8 cellular contexts compared by ENCODE assay signal in genomic region chr14:49879683-49880204, GRCh38. TPM values are rescaled to one million over a fixed set of nuclear protein-coding genes. Genes with fewer than 3 reads are reported as not detected.
DNase-seq lines count a peak whose midpoint lies in the region; ATAC-seq and TF ChIP-seq lines count a peak whose summit lies in the region.

No MANE protein-coding gene starts in this region.

- 63 to 78% (median 69%) methylated on average over 8 of the region's 8 CpGs for WGBS in spleen, 5 donors
- 52 to 55% methylated on average over 8 of the region's 8 CpGs for WGBS in lower leg skin, 2 donors

- no peaks in the 10 kb centered on the region for H3K9me2 ChIP-seq in PC-9 (ENCODE audit: insufficient read depth)

- intact Hi-C loops in PC-9 (cut with micrococcal nuclease; ENCODE audit: unreplicated experiment) (no loop called here), Right ventricle myocardium superior (cut with DNase I) (no loop called here), spleen (cut with DNase I; ENCODE audit: low total_unique reads) (loop anchor here (10.0 kb wide), 1 partner anchor 125 kb away; no protein-coding TSS in a partner anchor), lower leg skin (cut with DNase I; ENCODE audit: low total_unique reads) (no loop called here)
- intact Hi-C loops in activated T-helper 2 cell treated with anti-CD3 and anti-CD28 coated beads, Interferon-gamma antibody, Interleukin-2, Interleukin-4, amounts not matched to agents 10 μg/mL and 5 μg/mL and 100 μg/mL, durations not matched to agents 14 hours and 24 hours and 36 hours (cut with micrococcal nuclease), result loop anchor here (1.0 kb wide), 1 partner anchor 11 kb away; no protein-coding TSS in a partner anchor

- H3K4me3 ChIP-seq in PC-9, result no peak overlapping the region
- H3K4me3 ChIP-seq in spleen, result no peak overlapping the region
- H3K4me3 ChIP-seq in lower leg skin (ENCODE audit: low read depth, poor library complexity, severe bottlenecking), result no peak overlapping the region

- TF ChIP-seq POLR2A in spleen (IDR thresholded peaks at IDR 0.05) (no peak), lower leg skin (IDR thresholded peaks at IDR 0.05) (no peak)

- CTCF ChIA-PET in PC-9 (lab: Charles Lee), result interaction anchor here (0.6 to 1.1 kb wide), 4 partner anchors 12 to 335 kb away, joined by 3 to 6 read pairs (median 4); no protein-coding TSS in a partner anchor

- TF ChIP-seq CTCF in PC-9 (conservative IDR thresholded peaks at IDR 0.05) (peak; percentile 74), spleen (IDR thresholded peaks at IDR 0.05 in 8 of 11, conservative IDR thresholded peaks at IDR 0.05 in 3 of 11) (peak; percentile 50 to 80 (median 69)), lower leg skin (IDR thresholded peaks at IDR 0.05) (no peak)

- POLR2A ChIA-PET in PC-9 (lab: Charles Lee; ENCODE audit: unreplicated experiment), result no interaction called here

- in situ Hi-C loops in Caki2 (cut with HindIII; ENCODE audit: low pct_unique_long_range_greater_than_20kb, low sequenced_read_pairs), result no loop called here

- H3K27ac Mint-ChIP-seq in activated T-helper 2 cell treated with anti-CD3 and anti-CD28 coated beads, Interferon-gamma antibody, Interleukin-2, Interleukin-4, amounts not matched to agents 10 μg/mL and 5 μg/mL and 100 μg/mL, durations not matched to agents 14 hours and 24 hours and 36 hours, result peak overlapping the region; percentile 42

- no peak overlapping the region for H3K4me2 ChIP-seq in PC-9

- no peaks in the 10 kb centered on the region for H3K9me3 Mint-ChIP-seq in activated T-helper 2 cell treated with anti-CD3 and anti-CD28 coated beads, Interferon-gamma antibody, Interleukin-2, Interleukin-4, amounts not matched to agents 10 μg/mL and 5 μg/mL and 100 μg/mL, durations not matched to agents 14 hours and 24 hours and 36 hours

- H4K20me1 ChIP-seq in PC-9 (ENCODE audit: insufficient read depth), result no peaks in the 10 kb centered on the region

- peaks cover 21% of the 10 kb centered on the region for H3F3A ChIP-seq in PC-9 (ENCODE audit: insufficient read depth, low read depth)

- H3K4me1 ChIP-seq in PC-9 (replicated peaks; ENCODE audit: insufficient read depth), result peaks cover 8% of the 10 kb centered on the region; the same call in 1 of the 2 replicates
- peaks cover 0 to 18% (median 8%) of the 10 kb centered on the region in 6 donors for H3K4me1 ChIP-seq in spleen

- no TSS peak for BruUV-seq in PC-9 (replicated peaks; lab: Mats Ljungman, UMichigan)

- H3K36me3 ChIP-seq in PC-9 (ENCODE audit: low read depth) (no peaks in the 10 kb centered on the region), spleen (no peaks in the 10 kb centered on the region)

- DNase-seq in Caki2 (ENCODE audit: low read depth) (peak; percentile 74), PC-9 (peak; percentile 39 to 66), Right ventricle myocardium superior (no peak), spleen (no peak), lower leg skin (ENCODE audit: low spot score in 2 of 2) (no peak)
- peak; percentile 45 for DNase-seq in activated T-helper 2 cell treated with anti-CD3 and anti-CD28 coated beads, Interferon-gamma antibody, Interleukin-2, Interleukin-4, amounts not matched to agents 10 μg/mL and 5 μg/mL and 100 μg/mL, durations not matched to agents 14 hours and 24 hours and 36 hours (ENCODE audit: low spot score)

- peaks cover 30% of the 10 kb centered on the region for H3K4me1 Mint-ChIP-seq in activated T-helper 2 cell treated with anti-CD3 and anti-CD28 coated beads, Interferon-gamma antibody, Interleukin-2, Interleukin-4, amounts not matched to agents 10 μg/mL and 5 μg/mL and 100 μg/mL, durations not matched to agents 14 hours and 24 hours and 36 hours (ENCODE audit: low read depth)

- peaks cover 7% of the 10 kb centered on the region for H3K36me3 Mint-ChIP-seq in activated T-helper 2 cell treated with anti-CD3 and anti-CD28 coated beads, Interferon-gamma antibody, Interleukin-2, Interleukin-4, amounts not matched to agents 10 μg/mL and 5 μg/mL and 100 μg/mL, durations not matched to agents 14 hours and 24 hours and 36 hours (ENCODE audit: low read depth)

- ATAC-seq in GM19395 (IDR thresholded peaks at IDR 0.05; ENCODE audit: unreplicated experiment), result peak; percentile 81
- ATAC-seq in HG03520 (IDR thresholded peaks at IDR 0.05; ENCODE audit: unreplicated experiment), result peak; percentile 85
- ATAC-seq in Right ventricle myocardium superior (ENCODE audit: poor library complexity), result peak; percentile 82

- H3K27me3 Mint-ChIP-seq in activated T-helper 2 cell treated with anti-CD3 and anti-CD28 coated beads, Interferon-gamma antibody, Interleukin-2, Interleukin-4, amounts not matched to agents 10 μg/mL and 5 μg/mL and 100 μg/mL, durations not matched to agents 14 hours and 24 hours and 36 hours (ENCODE audit: low read depth), result no peaks in the 10 kb centered on the region

- H3K4me3 Mint-ChIP-seq in activated T-helper 2 cell treated with anti-CD3 and anti-CD28 coated beads, Interferon-gamma antibody, Interleukin-2, Interleukin-4, amounts not matched to agents 10 μg/mL and 5 μg/mL and 100 μg/mL, durations not matched to agents 14 hours and 24 hours and 36 hours (ENCODE audit: low read depth), result no peak overlapping the region

- no peak overlapping the region for H2AFZ ChIP-seq in PC-9

- H3K9me3 ChIP-seq in PC-9 (ENCODE audit: insufficient read depth, low read depth), result no peaks in the 10 kb centered on the region
- H3K9me3 ChIP-seq in spleen, result no peaks in the 10 kb centered on the region

- no peaks in the 10 kb centered on the region for H3K79me2 ChIP-seq in PC-9 (ENCODE audit: low read depth)

- no peak overlapping the region for H3K27ac ChIP-seq in PC-9
- peak overlapping the region in 4 of 8 donors; percentile 15 to 63 (median 44) for H3K27ac ChIP-seq in spleen

- H3K27me3 ChIP-seq in PC-9 (ENCODE audit: insufficient read depth, low read depth) (no peaks in the 10 kb centered on the region), spleen (replicated peaks in 1 of 7) (no peaks in the 10 kb centered on the region)

RNA-seq across cellular contexts. Expression of gene ARF6, which starts 13.1 kb away (rescaled TPM):
- 51.7 and 52.6 TPM in 2 replicates for total RNA-seq in Caki2 (2014; rRNA removed; shearing (Covaris generic); ENCODE audit: low replicate concordance)
- total RNA-seq in PC-9 (2021) (46.8 and 65.3 TPM in 2 replicates), Right ventricle myocardium superior (23.8 TPM), spleen (10 to 100 TPM; 74.3 to 89.1 (median 83.6) TPM), lower leg skin (100 to 1,000 TPM; 102 to 128 (median 121) TPM)
- total RNA-seq in activated T-helper 2 cell treated with anti-CD3 and anti-CD28 coated beads, Interferon-gamma antibody, Interleukin-2, Interleukin-4, amounts not matched to agents 10 μg/mL and 5 μg/mL and 100 μg/mL, durations not matched to agents 14 hours and 24 hours and 36 hours, result 162 and 165 TPM in 2 replicates
- polyA plus RNA-seq in spleen, result 10 to 100 TPM; 39.0 to 63.9 (median 43.9) TPM

RNA-seq across cellular contexts. Expression of gene NEMF, which starts 27.2 kb away (rescaled TPM):
- total RNA-seq in Caki2 (2014; rRNA removed; shearing (Covaris generic); ENCODE audit: low replicate concordance), result 17.0 and 43.6 TPM in 2 replicates
- total RNA-seq in PC-9 (2021) (49.7 and 67.6 TPM in 2 replicates), Right ventricle myocardium superior (44.5 TPM), spleen (100 to 1,000 TPM in 2 of 7 donors, 10 to 100 TPM in 5; 77.3 to 187 (median 84.7) TPM), lower leg skin (10 to 100 TPM; 31.3 to 95.2 (median 55.9) TPM)
- 75.0 and 81.0 TPM in 2 replicates for total RNA-seq in activated T-helper 2 cell treated with anti-CD3 and anti-CD28 coated beads, Interferon-gamma antibody, Interleukin-2, Interleukin-4, amounts not matched to agents 10 μg/mL and 5 μg/mL and 100 μg/mL, durations not matched to agents 14 hours and 24 hours and 36 hours
- polyA plus RNA-seq in spleen, result 10 to 100 TPM; 24.3 to 35.0 (median 29.3) TPM

Comparison
In these comparisons a context has a peak if more than half of its experiments do, and no peak if none do; other contexts are left out.
1. DNase-seq: peak in Caki2 (single experiment), PC-9 (2 of 2) and activated T-helper 2 cell treated with anti-CD3 and anti-CD28 coated beads, Interferon-gamma antibody, Interleukin-2, Interleukin-4, amounts not matched to agents 10 μg/mL and 5 μg/mL and 100 μg/mL, durations not matched to agents 14 hours and 24 hours and 36 hours (single experiment); none in Right ventricle myocardium superior (single experiment), spleen (single experiment) and lower leg skin (0 of 2).
2. CTCF ChIP-seq: peak in PC-9 (single experiment) and spleen (11 of 11); none in lower leg skin (0 of 3).
3. intact Hi-C loops: an anchor here in activated T-helper 2 cell treated with anti-CD3 and anti-CD28 coated beads, Interferon-gamma antibody, Interleukin-2, Interleukin-4, amounts not matched to agents 10 μg/mL and 5 μg/mL and 100 μg/mL, durations not matched to agents 14 hours and 24 hours and 36 hours (1.0 kb wide) and spleen (10.0 kb wide); none called in PC-9, Right ventricle myocardium superior and lower leg skin.
4. Peak in every context shown above with its lines, with median percentiles within 50 percentile points of each other: ATAC-seq.